In genomic region chr2:87325050-87325910, GRCh38 we compare ENCODE assay signal across 8 cellular contexts.
DNase-seq lines count a peak whose midpoint lies in the region; ATAC-seq, FAIRE-seq and TF ChIP-seq lines count a peak whose summit lies in the region.
"Not testable (repeated sequence)": the region's sequence is repeated elsewhere in the genome, so short reads cannot be mapped to it uniquely, and the experiment has no call there.

No MANE protein-coding gene starts in this region.

- CTCF ChIA-PET in T-cell (lab: Charles Lee); activated CD8-positive, alpha-beta T cell treated with anti-CD3 and anti-CD28 coated beads for 36 hours (lab: Charles Lee): not testable (repeated sequence)

- peak; percentile 48 for FAIRE-seq in HTR-8/SVneo (lab: Jason Lieb, UNC)

- H3K4me3 ChIP-seq in CD4-positive, CD25-positive, alpha-beta regulatory T cell (ENCODE audit: low read depth, low read length) = peak overlapping the region; percentile 35
- not testable (repeated sequence) for H3K4me3 ChIP-seq in lung

- peak overlapping the region; percentile 77 to 92 (median 90) for H3K27ac Mint-ChIP-seq in CD4-positive, CD25-positive, alpha-beta regulatory T cell
- peak overlapping the region in 1 of 2 donors; percentile 56 for H3K27ac Mint-ChIP-seq in T-cell
- H3K27ac Mint-ChIP-seq in activated CD8-positive, alpha-beta T cell treated with anti-CD3 and anti-CD28 coated beads for 36 hours = peak overlapping the region; percentile 67
- H3K27ac Mint-ChIP-seq in activated naive CD4-positive, alpha-beta T cell treated with anti-CD3 and anti-CD28 coated beads, Interleukin-2, amount 50 U/mL, for 72 hours = peak overlapping the region; percentile 50 to 78
- peak overlapping the region; percentile 53 to 67 for H3K27ac Mint-ChIP-seq in effector memory CD8-positive, alpha-beta T cell
- not testable (repeated sequence) for H3K27ac Mint-ChIP-seq in stimulated activated memory B cell treated with anti-CD40 and anti-IgM and Interleukin-4, amounts not matched to agents 10 μg/mL and 1 μg/mL and 100 μg/mL, for 72 hours

- H3K9me3 Mint-ChIP-seq in CD4-positive, CD25-positive, alpha-beta regulatory T cell; T-cell; activated CD8-positive, alpha-beta T cell treated with anti-CD3 and anti-CD28 coated beads for 36 hours; activated naive CD4-positive, alpha-beta T cell treated with anti-CD3 and anti-CD28 coated beads, Interleukin-2, amount 50 U/mL, for 72 hours; effector memory CD8-positive, alpha-beta T cell; stimulated activated memory B cell treated with anti-CD40 and anti-IgM and Interleukin-4, amounts not matched to agents 10 μg/mL and 1 μg/mL and 100 μg/mL, for 72 hours: not testable (repeated sequence)

- peaks cover 2 to 26% (median 13%) of the 10 kb centered on the region in 4 donors for H3K4me1 Mint-ChIP-seq in CD4-positive, CD25-positive, alpha-beta regulatory T cell
- peaks cover 0 to 27% (median 2%) of the 10 kb centered on the region in 3 donors for H3K4me1 Mint-ChIP-seq in T-cell
- peaks cover 13% of the 10 kb centered on the region for H3K4me1 Mint-ChIP-seq in activated CD8-positive, alpha-beta T cell treated with anti-CD3 and anti-CD28 coated beads for 36 hours (ENCODE audit: low read depth)
- H3K4me1 Mint-ChIP-seq in effector memory CD8-positive, alpha-beta T cell (ENCODE audit: low read depth in 2 of 2) = peaks cover 11 to 14% of the 10 kb centered on the region in 2 donors
- peaks cover 16% of the 10 kb centered on the region for H3K4me1 Mint-ChIP-seq in stimulated activated memory B cell treated with anti-CD40 and anti-IgM and Interleukin-4, amounts not matched to agents 10 μg/mL and 1 μg/mL and 100 μg/mL, for 72 hours

- H3K9me3 ChIP-seq in CD4-positive, CD25-positive, alpha-beta regulatory T cell (ENCODE audit: control insufficient read depth in 2 of 2, low read length in 2 of 2); lung (ENCODE audit: control insufficient read depth in 2 of 2, insufficient read depth in 1 of 2, low read length in 1 of 2): not testable (repeated sequence)

- H3K36me3 Mint-ChIP-seq in CD4-positive, CD25-positive, alpha-beta regulatory T cell; T-cell; activated CD8-positive, alpha-beta T cell treated with anti-CD3 and anti-CD28 coated beads for 36 hours (ENCODE audit: low read depth); activated naive CD4-positive, alpha-beta T cell treated with anti-CD3 and anti-CD28 coated beads, Interleukin-2, amount 50 U/mL, for 72 hours; effector memory CD8-positive, alpha-beta T cell (ENCODE audit: insufficient read depth); stimulated activated memory B cell treated with anti-CD40 and anti-IgM and Interleukin-4, amounts not matched to agents 10 μg/mL and 1 μg/mL and 100 μg/mL, for 72 hours: not testable (repeated sequence)

- peak; percentile 57 for ATAC-seq in CD4-positive, CD25-positive, alpha-beta regulatory T cell (ENCODE audit: low read depth in 2 of 2)
- ATAC-seq in T-cell (replicated peaks in 1 of 4) (peak; percentile 46 to 61 (median 57)), lung (ENCODE audit: insufficient read depth, low FRiP score) (peak; percentile 28)
- peak; percentile 64 for ATAC-seq in activated CD8-positive, alpha-beta T cell treated with anti-CD3 and anti-CD28 coated beads for 36 hours
- peak; percentile 79 for ATAC-seq in activated naive CD4-positive, alpha-beta T cell treated with anti-CD3 and anti-CD28 coated beads, Interleukin-2, amount 50 U/mL, for 72 hours
- ATAC-seq in effector memory CD8-positive, alpha-beta T cell (replicated peaks) = peak; percentile 52
- ATAC-seq in stimulated activated memory B cell treated with anti-CD40 and anti-IgM and Interleukin-4, amounts not matched to agents 10 μg/mL and 1 μg/mL and 100 μg/mL, for 72 hours = peak; percentile 37

- peak overlapping the region in 2 of 4 donors; percentile 52 to 63 for H3K4me3 Mint-ChIP-seq in CD4-positive, CD25-positive, alpha-beta regulatory T cell
- H3K4me3 Mint-ChIP-seq in T-cell; activated CD8-positive, alpha-beta T cell treated with anti-CD3 and anti-CD28 coated beads for 36 hours; effector memory CD8-positive, alpha-beta T cell; stimulated activated memory B cell treated with anti-CD40 and anti-IgM and Interleukin-4, amounts not matched to agents 10 μg/mL and 1 μg/mL and 100 μg/mL, for 72 hours: not testable (repeated sequence)

- WGBS in lung, 2 donors = 62 to 89% methylated on average over 4 to 6 of the region's 12 CpGs

- not testable (repeated sequence) for TF ChIP-seq CTCF in activated CD8-positive, alpha-beta T cell treated with anti-CD3 and anti-CD28 coated beads for 36 hours (IDR thresholded peaks at IDR 0.05); lung (IDR thresholded peaks at IDR 0.05; ENCODE audit: control extremely low read depth, extremely low read depth)

- not testable (repeated sequence) for DNase-seq in CD4-positive, CD25-positive, alpha-beta regulatory T cell; HTR-8/SVneo (ENCODE audit: insufficient read length, low spot score); T-cell; activated CD8-positive, alpha-beta T cell treated with anti-CD3 and anti-CD28 coated beads for 36 hours; activated naive CD4-positive, alpha-beta T cell treated with anti-CD3 and anti-CD28 coated beads, Interleukin-2, amount 50 U/mL, for 72 hours (ENCODE audit: low spot score in 2 of 2); effector memory CD8-positive, alpha-beta T cell; lung (ENCODE audit: low spot score)

- not testable (repeated sequence) for H3K36me3 ChIP-seq in CD4-positive, CD25-positive, alpha-beta regulatory T cell (ENCODE audit: control insufficient read depth, insufficient read depth, low read length); lung (ENCODE audit: control insufficient read depth in 2 of 2, insufficient read depth in 2 of 2, low read length in 2 of 2)

- intact Hi-C loops in activated CD8-positive, alpha-beta T cell treated with anti-CD3 and anti-CD28 coated beads for 36 hours (cut with micrococcal nuclease) = not testable (repeated sequence)

- H3K27ac ChIP-seq in CD4-positive, CD25-positive, alpha-beta regulatory T cell (ENCODE audit: insufficient read depth, low read length, poor library complexity, severe bottlenecking); lung (ENCODE audit: low read depth in 1 of 2, low read length in 1 of 2): not testable (repeated sequence)

- not testable (repeated sequence) for H3K27me3 Mint-ChIP-seq in CD4-positive, CD25-positive, alpha-beta regulatory T cell; T-cell; activated CD8-positive, alpha-beta T cell treated with anti-CD3 and anti-CD28 coated beads for 36 hours; effector memory CD8-positive, alpha-beta T cell; stimulated activated memory B cell treated with anti-CD40 and anti-IgM and Interleukin-4, amounts not matched to agents 10 μg/mL and 1 μg/mL and 100 μg/mL, for 72 hours

- H3K4me1 ChIP-seq in CD4-positive, CD25-positive, alpha-beta regulatory T cell (ENCODE audit: control insufficient read depth, insufficient read depth, low read length, poor library complexity, severe bottlenecking); lung (ENCODE audit: control insufficient read depth in 2 of 2, insufficient read depth in 2 of 2, low read length in 2 of 2): not testable (repeated sequence)

- POLR2A ChIA-PET in T-cell (lab: Charles Lee); activated CD8-positive, alpha-beta T cell treated with anti-CD3 and anti-CD28 coated beads for 36 hours (lab: Charles Lee): not testable (repeated sequence)

- not testable (repeated sequence) for H3K27me3 ChIP-seq in CD4-positive, CD25-positive, alpha-beta regulatory T cell (ENCODE audit: control insufficient read depth, insufficient read depth, low read length); lung (ENCODE audit: control insufficient read depth, insufficient read depth)

Comparison
In these comparisons a context has a peak if more than half of its experiments do, and no peak if none do; other contexts are left out.
1. ATAC-seq: peak in every context shown above with its lines; median percentile 79 in activated naive CD4-positive, alpha-beta T cell treated with anti-CD3 and anti-CD28 coated beads, Interleukin-2, amount 50 U/mL, for 72 hours; 64 in activated CD8-positive, alpha-beta T cell treated with anti-CD3 and anti-CD28 coated beads for 36 hours; 57 in CD4-positive, CD25-positive, alpha-beta regulatory T cell; 57 in T-cell; 52 in effector memory CD8-positive, alpha-beta T cell; 37 in stimulated activated memory B cell treated with anti-CD40 and anti-IgM and Interleukin-4, amounts not matched to agents 10 μg/mL and 1 μg/mL and 100 μg/mL, for 72 hours; 28 in lung.